In genomic region chr3:115148142-115148790, GRCh38 we compare ENCODE assay signal across 8 cellular contexts. TPM values are rescaled to one million over a fixed set of nuclear protein-coding genes. Genes with fewer than 3 reads are reported as not detected.
DNase-seq lines count a peak whose midpoint lies in the region; ATAC-seq, FAIRE-seq and TF ChIP-seq lines count a peak whose summit lies in the region.

No MANE protein-coding gene starts in this region.

- no peak for FAIRE-seq in urothelium cell line (lab: Jason Lieb, UNC)

- H3K4me1 ChIP-seq in right atrium auricular region: peaks cover 0 to 19% of the 10 kb centered on the region in 2 donors
- peaks cover 0 to 3% of the 10 kb centered on the region in 2 donors for H3K4me1 ChIP-seq in mucosa of rectum (ENCODE audit: control insufficient read depth in 2 of 2, insufficient read depth in 2 of 2, low read length in 2 of 2)

- H3K27ac ChIP-seq in right atrium auricular region (peak overlapping the region; percentile 99), caudate nucleus (ENCODE audit: low read depth, low read length) (peak overlapping the region; percentile 97), mucosa of rectum (ENCODE audit: low read depth in 2 of 2, low read length in 2 of 2) (peak overlapping the region; percentile 96)

- H3K9ac ChIP-seq in mucosa of rectum (ENCODE audit: low read depth in 1 of 2, low read length in 2 of 2): peak overlapping the region; percentile 84 to 90

- ATAC-seq in GM21367 (IDR thresholded peaks at IDR 0.05; ENCODE audit: unreplicated experiment): no peak

- intact Hi-C loops in cardiac septum (cut with DNase I): loop anchor here (10.0 kb wide), 1 partner anchor 763 kb away; no protein-coding TSS in a partner anchor

- H3K36me3 ChIP-seq in right atrium auricular region (no peaks in the 10 kb centered on the region), MG63 (no peaks in the 10 kb centered on the region), mucosa of rectum (ENCODE audit: control insufficient read depth in 2 of 2, insufficient read depth in 2 of 2, low read length in 2 of 2) (no peaks in the 10 kb centered on the region)

- no peak for TF ChIP-seq CTCF in right atrium auricular region (IDR thresholded peaks at IDR 0.05)

- DNase-seq in right atrium auricular region (ENCODE audit: low spot score) (no peak), cardiac septum (ENCODE audit: low spot score) (no peak), MG63 (no peak), caudate nucleus (lab: John Stamatoyannopoulos, UW) (peak in 1 of 61 donors; percentile 14), NCI-H526 (lab: John Stamatoyannopoulos, UW) (no peak), urothelium cell line (ENCODE audit: low spot score) (no peak)

- no peaks in the 10 kb centered on the region for H3K27me3 ChIP-seq in right atrium auricular region
- no peaks in the 10 kb centered on the region for H3K27me3 ChIP-seq in MG63
- H3K27me3 ChIP-seq in mucosa of rectum (ENCODE audit: control insufficient read depth in 2 of 2, insufficient read depth in 2 of 2, low read length in 2 of 2): no peaks in the 10 kb centered on the region

- H3K9me3 ChIP-seq in right atrium auricular region (no peaks in the 10 kb centered on the region), MG63 (no peaks in the 10 kb centered on the region), mucosa of rectum (ENCODE audit: control insufficient read depth in 2 of 2, low read length in 2 of 2) (no peaks in the 10 kb centered on the region)

- H3K4me3 ChIP-seq in right atrium auricular region (peak overlapping the region; percentile 59 to 88), MG63 (peak overlapping the region; percentile 92), mucosa of rectum (ENCODE audit: low read length in 2 of 2) (peak overlapping the region; percentile 67 to 89)

RNA-seq across cellular contexts. Expression of gene ZBTB20, which starts 1.2 kb away (rescaled TPM):
- total RNA-seq in right atrium auricular region (10 to 100 TPM; 84.6 to 90.8 TPM), cardiac septum (84.2 TPM)
- 0.54 and 6.5 TPM in 2 replicates for total RNA-seq in MG63 (2014; rRNA removed; shearing (Covaris generic); ENCODE audit: low replicate concordance)

Comparison
In these comparisons a context has a peak if more than half of its experiments do, and no peak if none do; other contexts are left out.
1. RNA of gene ZBTB20, which starts 1.2 kb away (total RNA-seq): 84.6 to 90.8 TPM in right atrium auricular region and 84.2 TPM in cardiac septum (single experiment); 0.54 to 6.5 TPM in MG63; every median in the first group is over 10 times any median in the second.
2. Peak in every context shown above with its lines, with median percentiles within 50 percentile points of each other: H3K27ac ChIP-seq and H3K4me3 ChIP-seq.